15 cellular contexts compared by ENCODE assay signal in genomic region chr19:55098716-55099556, GRCh38. TPM values are rescaled to one million over a fixed set of nuclear protein-coding genes. Genes with fewer than 3 reads are reported as not detected.
DNase-seq lines count a peak whose midpoint lies in the region; TF ChIP-seq lines count a peak whose summit lies in the region.
"Had no signal": no experiment of that assay in that cellular context is flagged by ENCODE, and none has a peak within 500 bp of the region (broad histone marks: within the 10 kb centered on the region; RNA-seq: fewer than 3 reads in every experiment).

No MANE protein-coding gene starts in this region.

- H3K79me2 ChIP-seq in OCI-LY1 (ENCODE audit: insufficient read depth, low read length) (no peaks in the 10 kb centered on the region), GM23248 (ENCODE audit: insufficient read depth) (peaks cover 55% of the 10 kb centered on the region)

- H3K4me1 Mint-ChIP-seq in CD14-positive monocyte = peaks cover 13% of the 10 kb centered on the region
- H3K4me1 Mint-ChIP-seq in endothelial cell (ENCODE audit: unreplicated experiment) = peaks cover 9% of the 10 kb centered on the region
- H3K4me1 Mint-ChIP-seq in nephron progenitor cell = peaks cover 23% of the 10 kb centered on the region

- no peak overlapping the region for H3K27ac ChIP-seq in OCI-LY1 (ENCODE audit: low read depth, low read length, poor library complexity, severe bottlenecking)
- H3K27ac ChIP-seq in tibial artery = no peak overlapping the region
- H3K27ac ChIP-seq in GM23248 = no peak overlapping the region
- H3K27ac ChIP-seq: colonic mucosa, SK-N-MC, transverse colon had no signal

- peak; percentile 52 for DNase-seq in CD14-positive monocyte (ENCODE audit: low spot score)
- DNase-seq in endothelial cell (ENCODE audit: low spot score) = no peak
- DNase-seq in nephron progenitor cell = peak; percentile 28
- no peak for DNase-seq in tibial artery
- DNase-seq in GM23248 = no peak
- DNase-seq in H4 (ENCODE audit: low spot score) = no peak
- DNase-seq in NCI-H82 treated with DMSO at 0.1 percent for 48 hours (lab: John Stamatoyannopoulos, UW; ENCODE audit: unreplicated experiment) = no peak
- DNase-seq: AML-193, colonic mucosa, NCI-H187, NCI-H82, transverse colon had no signal

- H3K4me3 ChIP-seq in OCI-LY1 (ENCODE audit: low read depth, low read length, poor library complexity, severe bottlenecking) (no peak overlapping the region), tibial artery (no peak overlapping the region), GM23248 (no peak overlapping the region)
- H3K4me3 ChIP-seq: colonic mucosa, SK-N-MC, transverse colon had no signal

- no peaks in the 10 kb centered on the region for H3F3A ChIP-seq in OCI-LY1 (ENCODE audit: insufficient read depth, low read length)
- H3F3A ChIP-seq in GM23248 (ENCODE audit: insufficient read depth) = no peaks in the 10 kb centered on the region

- no peaks in the 10 kb centered on the region for H3K9me2 ChIP-seq in OCI-LY1 (ENCODE audit: low read depth, low read length)
- H3K9me2 ChIP-seq in GM23248 (ENCODE audit: insufficient read depth) = no peaks in the 10 kb centered on the region

- H3K36me3 Mint-ChIP-seq in CD14-positive monocyte (peaks cover 46 to 88% of the 10 kb centered on the region in 2 donors), endothelial cell (ENCODE audit: low read depth, unreplicated experiment) (peaks cover 32% of the 10 kb centered on the region), nephron progenitor cell (ENCODE audit: low read depth) (peaks cover 32% of the 10 kb centered on the region)

- H3K4me3 Mint-ChIP-seq in CD14-positive monocyte (no peak overlapping the region), endothelial cell (ENCODE audit: unreplicated experiment) (no peak overlapping the region), nephron progenitor cell (no peak overlapping the region)

- H3K36me3 ChIP-seq in OCI-LY1 (ENCODE audit: insufficient read depth, low read length) (peaks cover 26% of the 10 kb centered on the region), tibial artery (peaks cover 66 to 79% (median 72%) of the 10 kb centered on the region in 3 donors), GM23248 (ENCODE audit: low read depth) (peaks cover 12% of the 10 kb centered on the region)

- H4K20me1 ChIP-seq in OCI-LY1 (ENCODE audit: insufficient read depth, low read length) (no peaks in the 10 kb centered on the region), GM23248 (ENCODE audit: insufficient read depth) (no peaks in the 10 kb centered on the region)

- TF ChIP-seq CTCF in CD14-positive monocyte (IDR thresholded peaks at IDR 0.05) = no peak
- peak; percentile 48 for TF ChIP-seq CTCF in OCI-LY1 (IDR thresholded peaks at IDR 0.05; ENCODE audit: low read length)
- TF ChIP-seq CTCF in endothelial cell (IDR thresholded peaks at IDR 0.05; ENCODE audit: unreplicated experiment) = peak; percentile 32
- TF ChIP-seq CTCF in nephron progenitor cell (IDR thresholded peaks at IDR 0.05) = peak; percentile 16
- no peak for TF ChIP-seq CTCF in tibial artery (IDR thresholded peaks at IDR 0.05)

- peaks cover 11% of the 10 kb centered on the region for H3K4me1 ChIP-seq in OCI-LY1 (ENCODE audit: insufficient read depth, low read length, severe bottlenecking)
- peaks cover 0 to 4% (median 2%) of the 10 kb centered on the region in 4 donors for H3K4me1 ChIP-seq in tibial artery
- H3K4me1 ChIP-seq in GM23248 (ENCODE audit: insufficient read depth) = no peaks in the 10 kb centered on the region
- H3K4me1 ChIP-seq: colonic mucosa, transverse colon had no signal

- intact Hi-C loops in CD14-positive monocyte (cut with micrococcal nuclease) (no loop called here), tibial artery (cut with DNase I; ENCODE audit: low total_unique reads) (no loop called here)

- H3K27me3 Mint-ChIP-seq in CD14-positive monocyte (ENCODE audit: low read depth in 3 of 3) (peaks cover 0 to 2% (median 0%) of the 10 kb centered on the region in 3 donors), endothelial cell (ENCODE audit: unreplicated experiment) (peaks cover 7% of the 10 kb centered on the region), nephron progenitor cell (ENCODE audit: low read depth, poor library complexity) (peaks cover 3% of the 10 kb centered on the region)

- in situ Hi-C loops in GM23248 (cut with MboI) = no loop called here

- H3K9me3 Mint-ChIP-seq in CD14-positive monocyte = peaks cover 0 to 10% (median 5%) of the 10 kb centered on the region in 7 donors
- H3K9me3 Mint-ChIP-seq in endothelial cell (ENCODE audit: unreplicated experiment) = no peaks in the 10 kb centered on the region
- peaks cover 19% of the 10 kb centered on the region for H3K9me3 Mint-ChIP-seq in nephron progenitor cell

- no peak overlapping the region for H3K4me2 ChIP-seq in OCI-LY1 (ENCODE audit: low read length)
- no peak overlapping the region for H3K4me2 ChIP-seq in GM23248 (ENCODE audit: unreplicated experiment)

- WGBS in GM23248 (ENCODE audit: low coverage in 1 of 2, low lambda C conversion rate in 2 of 2, missing lambda C conversion rate in 2 of 2), 2 experiments = 88 to 89% methylated on average over 25 to 26 of the region's 27 CpGs

- H3K9me3 ChIP-seq in OCI-LY1 (ENCODE audit: low read length) = peaks cover 4% of the 10 kb centered on the region; the same call in 1 of the 2 replicates
- H3K9me3 ChIP-seq in tibial artery = no peaks in the 10 kb centered on the region
- H3K9me3 ChIP-seq in GM23248 (ENCODE audit: low read depth) = no peaks in the 10 kb centered on the region
- H3K9me3 ChIP-seq: colonic mucosa, transverse colon had no signal

- H3K27ac Mint-ChIP-seq in CD14-positive monocyte = no peak overlapping the region
- H3K27ac Mint-ChIP-seq in endothelial cell (ENCODE audit: unreplicated experiment) = no peak overlapping the region
- H3K27ac Mint-ChIP-seq in nephron progenitor cell = no peak overlapping the region

- H3K9ac ChIP-seq in OCI-LY1 (ENCODE audit: low read length) (no peak overlapping the region), GM23248 (no peak overlapping the region)

- H2AFZ ChIP-seq in OCI-LY1 (ENCODE audit: low read length) = no peak overlapping the region
- H2AFZ ChIP-seq in GM23248 = no peak overlapping the region

- H3K27me3 ChIP-seq in OCI-LY1 (ENCODE audit: insufficient read depth, low read length) (no peaks in the 10 kb centered on the region), tibial artery (no peaks in the 10 kb centered on the region), GM23248 (replicated peaks; ENCODE audit: insufficient read depth) (no peaks in the 10 kb centered on the region)
- H3K27me3 ChIP-seq: colonic mucosa, transverse colon had no signal

RNA-seq across cellular contexts. Expression of gene PPP1R12C, which starts 18.5 kb away (rescaled TPM):
- polyA plus RNA-seq in CD14-positive monocyte (1 to 10 TPM; 2.1 to 2.6 TPM), GM23248 (2016; fragmentation: Nextera tagmentation; extraction: Ambion mirVana) (16.4 and 17.3 TPM in 2 replicates)
- 136 TPM for total RNA-seq in endothelial cell (ENCODE audit: unreplicated experiment)
- 66.9 and 82.5 TPM in 2 replicates for total RNA-seq in GM23248 (2014; rRNA removed; shearing (Covaris generic))
- total RNA-seq in H4 (2014; rRNA removed; shearing (Covaris generic)) = 18.0 and 26.4 TPM in 2 replicates

RNA-seq across cellular contexts. Expression of gene EPS8L1, which starts 23.3 kb away (rescaled TPM):
- polyA plus RNA-seq in CD14-positive monocyte (1 to 10 TPM; 1.5 to 1.8 TPM), GM23248 (2016; fragmentation: Nextera tagmentation; extraction: Ambion mirVana) (0.56 and 1.1 TPM in 2 replicates)
- 24.6 TPM for total RNA-seq in endothelial cell (ENCODE audit: unreplicated experiment)
- total RNA-seq in GM23248 (2014; rRNA removed; shearing (Covaris generic)) = 0.76 and 1.3 TPM in 2 replicates
- 2.2 and 4.3 TPM in 2 replicates for total RNA-seq in H4 (2014; rRNA removed; shearing (Covaris generic))

RNA-seq across cellular contexts. Expression of gene RDH13, which starts 36.0 kb away (rescaled TPM):
- polyA plus RNA-seq in CD14-positive monocyte = 1 to 10 TPM; 1.6 to 2.3 TPM
- 13.5 TPM for total RNA-seq in endothelial cell (ENCODE audit: unreplicated experiment)
- total RNA-seq in GM23248 (2014; rRNA removed; shearing (Covaris generic)) = 6.4 and 11.8 TPM in 2 replicates
- 7.8 and 9.6 TPM in 2 replicates for polyA plus RNA-seq in GM23248 (2016; fragmentation: Nextera tagmentation; extraction: Ambion mirVana)
- 18.1 and 43.0 TPM in 2 replicates for total RNA-seq in H4 (2014; rRNA removed; shearing (Covaris generic))

RNA-seq across cellular contexts. Expression of gene TNNT1, which starts 50.1 kb away (rescaled TPM):
- 10 to 100 TPM in 1 of 2 donors, 1 to 10 TPM in 1; 9.8 to 41.9 TPM for polyA plus RNA-seq in CD14-positive monocyte
- total RNA-seq in endothelial cell (ENCODE audit: unreplicated experiment) = 2.8 TPM
- total RNA-seq in GM23248 (2014; rRNA removed; shearing (Covaris generic)) = 0.76 TPM in 1 of 2 replicates, not detected in the other
- 1.3 and 1.8 TPM in 2 replicates for polyA plus RNA-seq in GM23248 (2016; fragmentation: Nextera tagmentation; extraction: Ambion mirVana)
- total RNA-seq in H4 (2014; rRNA removed; shearing (Covaris generic)) = 300 and 334 TPM in 2 replicates

RNA-seq across cellular contexts. Expression of gene TNNI3, which starts 58.6 kb away (rescaled TPM):
- polyA plus RNA-seq in CD14-positive monocyte (1 to 10 TPM in 1 of 2 donors, not detected in 1; 1.2 TPM), GM23248 (2016; fragmentation: Nextera tagmentation; extraction: Ambion mirVana) (0.35 TPM in 1 of 2 replicates, not detected in the other)
- not detected for total RNA-seq in endothelial cell (ENCODE audit: unreplicated experiment)
- not detected in 2 replicates for total RNA-seq in GM23248 (2014; rRNA removed; shearing (Covaris generic))
- total RNA-seq in H4 (2014; rRNA removed; shearing (Covaris generic)) = not detected in 2 replicates
- total RNA-seq: mononuclear cell, transverse colon had no signal

Comparison
In these comparisons a context has a peak if more than half of its experiments do, and no peak if none do; other contexts are left out.
1. DNase-seq: peak in CD14-positive monocyte (single experiment) and nephron progenitor cell (single experiment); none in endothelial cell (single experiment), tibial artery (0 of 2), GM23248 (single experiment), H4 (single experiment) and NCI-H82 treated with DMSO at 0.1 percent for 48 hours (single experiment).
2. CTCF ChIP-seq: peak in OCI-LY1 (single experiment), endothelial cell (single experiment) and nephron progenitor cell (single experiment); none in CD14-positive monocyte (single experiment) and tibial artery (0 of 2).